ENCODE assay signal across 8 cellular contexts in genomic region chr1:26284597-26285351, GRCh38. TPM values are rescaled to one million over a fixed set of nuclear protein-coding genes. Genes with fewer than 3 reads are reported as not detected.
DNase-seq lines count a peak whose midpoint lies in the region; ATAC-seq and TF ChIP-seq lines count a peak whose summit lies in the region.

No MANE protein-coding gene starts in this region.

- peak; percentile 13 to 54 (median 38) for TF ChIP-seq CTCF in uterus (IDR thresholded peaks at IDR 0.05)

- no peak overlapping the region for H3K4me3 ChIP-seq in uterus

- H3K36me3 ChIP-seq in uterus = no peaks in the 10 kb centered on the region

- H3K9me3 ChIP-seq in uterus = no peaks in the 10 kb centered on the region

- no peak for TF ChIP-seq POLR2A in uterus (IDR thresholded peaks at IDR 0.05)

- in situ Hi-C loops in SK-MEL-5 (cut with HindIII; ENCODE audit: low pct_unique_long_range_greater_than_20kb, low sequenced_read_pairs) = no loop called here

- ATAC-seq in HG03565 (IDR thresholded peaks at IDR 0.05; ENCODE audit: unreplicated experiment) (peak; percentile 35), Right ventricle myocardium inferior (no peak), GM21619 (IDR thresholded peaks at IDR 0.05; ENCODE audit: unreplicated experiment) (no peak)

- no peak overlapping the region for H3K27ac ChIP-seq in uterus

- DNase-seq in DMS53 (lab: John Stamatoyannopoulos, UW) (peak; percentile 93), SK-MEL-5 (ENCODE audit: low read depth, low spot score) (peak; percentile 60), Right ventricle myocardium inferior (ENCODE audit: missing footprints) (peak; percentile 90), renal cortical epithelial cell (ENCODE audit: low read depth) (peak; percentile 87), uterus (peak; percentile 54 to 66)
- DNase-seq in activated gamma-delta T cell treated with anti-CD3 and anti-CD28 coated beads, Interleukin-2, amount 50 U/mL, for 16 hours (ENCODE audit: low read depth) = peak; percentile 96

- intact Hi-C loops in Right ventricle myocardium inferior (cut with DNase I) = loop anchor here (2.0 kb wide), 1 partner anchor 36 kb away; no protein-coding TSS in a partner anchor
- intact Hi-C loops in uterus (cut with DNase I; ENCODE audit: low total_unique reads) = loop anchor here (5.0 kb wide), 1 partner anchor 38 kb away; no protein-coding TSS in a partner anchor

- no peaks in the 10 kb centered on the region for H3K27me3 ChIP-seq in uterus

- peaks cover 0 to 3% of the 10 kb centered on the region in 2 donors for H3K4me1 ChIP-seq in uterus

RNA-seq across cellular contexts. Expression of gene SH3BGRL3, which starts 4.9 kb away (rescaled TPM):
- 30.7 and 32.8 TPM in 2 replicates for total RNA-seq in SK-MEL-5 (2014; rRNA removed; shearing (Covaris generic))
- polyA plus RNA-seq in SK-MEL-5 (2015; cell fraction: cytosol; rRNA removed) = 74.2 and 77.4 TPM in 2 replicates
- 3.7 and 12.8 TPM in 2 replicates for polyA plus RNA-seq in SK-MEL-5 (2015; cell fraction: nucleus; rRNA removed)
- 50.5 TPM for total RNA-seq in Right ventricle myocardium inferior
- 12.8 and 17.5 TPM in 2 replicates for total RNA-seq in renal cortical epithelial cell
- total RNA-seq in uterus = 10 to 100 TPM in 3 of 4 donors, 1 to 10 TPM in 1; 5.0 to 86.6 (median 52.3) TPM

RNA-seq across cellular contexts. Expression of gene UBXN11, which starts 21.7 kb away (rescaled TPM):
- 4.6 and 5.0 TPM in 2 replicates for total RNA-seq in SK-MEL-5 (2014; rRNA removed; shearing (Covaris generic))
- 9.9 and 15.3 TPM in 2 replicates for polyA plus RNA-seq in SK-MEL-5 (2015; cell fraction: cytosol; rRNA removed)
- polyA plus RNA-seq in SK-MEL-5 (2015; cell fraction: nucleus; rRNA removed) = 163 and 186 TPM in 2 replicates
- total RNA-seq in Right ventricle myocardium inferior (9.5 TPM), renal cortical epithelial cell (1.9 and 9.6 TPM in 2 replicates), uterus (10 to 100 TPM in 3 of 4 donors, 1 to 10 TPM in 1; 7.4 to 36.5 (median 13.4) TPM)

RNA-seq across cellular contexts. Expression of gene CD52, which starts 33.0 kb away (rescaled TPM):
- not detected in 2 replicates for total RNA-seq in SK-MEL-5 (2014; rRNA removed; shearing (Covaris generic))
- polyA plus RNA-seq in SK-MEL-5 (2015; cell fraction: cytosol; rRNA removed) = not detected in 2 replicates
- not detected in 2 replicates for polyA plus RNA-seq in SK-MEL-5 (2015; cell fraction: nucleus; rRNA removed)
- total RNA-seq in Right ventricle myocardium inferior (6.5 TPM), renal cortical epithelial cell (not detected in 2 replicates), uterus (1 to 10 TPM in 1 of 4 donors, not detected in 3; 7.8 TPM)

RNA-seq across cellular contexts. Expression of gene CEP85, which starts 50.8 kb away (rescaled TPM):
- 12.3 and 13.5 TPM in 2 replicates for total RNA-seq in SK-MEL-5 (2014; rRNA removed; shearing (Covaris generic))
- 15.6 and 20.7 TPM in 2 replicates for polyA plus RNA-seq in SK-MEL-5 (2015; cell fraction: cytosol; rRNA removed)
- 76.6 and 82.4 TPM in 2 replicates for polyA plus RNA-seq in SK-MEL-5 (2015; cell fraction: nucleus; rRNA removed)
- total RNA-seq in Right ventricle myocardium inferior (73.6 TPM), renal cortical epithelial cell (6.6 and 9.4 TPM in 2 replicates), uterus (10 to 100 TPM in 1 of 4 donors, 1 to 10 TPM in 3; 1.8 to 14.0 (median 5.3) TPM)
